17 cellular contexts compared by ENCODE assay signal in the genomic region with DNA sequence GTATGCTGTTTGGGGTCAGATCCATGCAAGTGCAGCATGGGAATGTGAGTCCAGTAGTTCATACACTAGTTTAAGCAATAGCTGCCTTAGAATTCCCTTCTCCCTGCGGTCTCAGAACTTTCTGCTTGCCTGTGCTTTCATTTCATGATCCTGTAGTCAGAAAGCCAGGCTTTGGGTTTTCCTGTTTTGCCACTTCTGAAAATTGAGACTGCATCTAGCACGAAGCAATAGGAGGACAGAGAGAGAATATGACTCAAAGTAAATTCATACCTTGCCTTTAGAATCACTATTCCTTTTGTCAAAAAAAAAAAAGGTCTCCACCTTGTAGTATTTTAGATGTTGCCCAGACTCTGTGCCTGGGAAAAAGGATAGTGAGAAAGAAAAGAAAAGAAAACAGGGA.
"Had no signal": no experiment of that assay in that cellular context is flagged by ENCODE, and none has a peak within 500 bp of the region (broad histone marks: within the 10 kb centered on the region; RNA-seq: fewer than 3 reads in every experiment).

No MANE protein-coding gene starts in this region.

- H3K4me3 ChIP-seq: left ventricle myocardium inferior, lung, mucosa of descending colon, ovary, right atrium auricular region, right lobe of liver, suprapubic skin, tibial nerve, uterus had no signal

- H3K27me3 ChIP-seq: ovary, right atrium auricular region, right lobe of liver, suprapubic skin, tibial nerve, uterus had no signal

- H3K36me3 ChIP-seq: left ventricle myocardium inferior, ovary, right atrium auricular region, right lobe of liver, suprapubic skin, tibial nerve, uterus had no signal

- H3K4me1 ChIP-seq: left ventricle myocardium inferior, right atrium auricular region, right lobe of liver, suprapubic skin, tibial nerve, uterus had no signal

- H3K9me3 ChIP-seq: mucosa of descending colon, ovary, right lobe of liver, suprapubic skin, uterus had no signal

- H3K27ac ChIP-seq: left ventricle myocardium inferior, ovary, right atrium auricular region, right lobe of liver, suprapubic skin, tibial nerve, uterus had no signal

- DNase-seq: islet precursor cell; left ventricle myocardium inferior; midbrain; mucosa of descending colon; naive thymus-derived CD4-positive, alpha-beta T cell; ovary; right lobe of liver; stimulated activated CD4-positive, alpha-beta T cell treated with anti-CD3 and anti-CD28 coated beads, Interleukin-12 subunit alpha, Interleukin-12 subunit beta, amount 100 ng/mL, for 4 hours; stimulated activated CD4-positive, alpha-beta T cell treated with anti-CD3 and anti-CD28 coated beads, Interleukin-15, amount 100 ng/mL, for 24 hours; stimulated activated CD4-positive, alpha-beta T cell treated with anti-CD3 and anti-CD28 coated beads, Interleukin-2, amount 100 ng/mL, for 24 hours; stimulated activated CD4-positive, alpha-beta T cell treated with anti-CD3 and anti-CD28 coated beads, Interleukin-4, amount 100 ng/mL, for 1 hour; stimulated activated naive CD4-positive, alpha-beta T cell; uterus had no signal
